1 cellular context compared by ENCODE assay signal in the genomic region with DNA sequence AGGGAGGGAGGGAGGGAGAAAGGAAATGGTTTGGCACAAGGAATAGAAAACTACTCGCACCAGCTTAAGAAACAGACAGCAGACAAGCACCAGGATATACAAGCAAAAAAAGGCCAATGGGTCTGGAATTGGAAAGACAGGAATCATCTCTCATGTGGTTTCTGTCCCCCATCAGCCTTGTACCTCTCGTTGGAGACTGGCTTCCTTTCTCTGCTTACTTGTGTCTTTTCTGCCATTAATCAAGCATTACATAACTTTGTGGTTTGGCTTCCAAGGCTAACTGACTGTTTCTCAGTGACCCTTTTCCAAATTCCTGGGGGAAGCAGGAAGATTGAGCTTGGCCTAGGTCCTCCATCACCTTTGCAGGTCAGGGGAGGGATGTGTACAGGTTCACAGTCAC.
TF ChIP-seq lines count a peak whose summit lies in the region.

No MANE protein-coding gene starts in this region.

TF ChIP-seq in HepG2, 621 proteins besides CTCF, POLR2A, EP300 and RAD21:
- TF ChIP-seq ZNF20 (CRISPR knock-in tag; IDR thresholded peaks at IDR 0.05) = no peak
- TF ChIP-seq HNRNPK (IDR thresholded peaks at IDR 0.05; ENCODE audit: low read depth, low read length, poor library complexity, severe bottlenecking) = peak; percentile 30
